4 cellular contexts compared by ENCODE assay signal in genomic region chr16:15388060-15388459, GRCh38. TPM values are rescaled to one million over a fixed set of nuclear protein-coding genes. Genes with fewer than 3 reads are reported as not detected.
"Had no signal": no experiment of that assay in that cellular context is flagged by ENCODE, and none has a peak within 500 bp of the region (broad histone marks: within the 10 kb centered on the region; RNA-seq: fewer than 3 reads in every experiment).

No MANE protein-coding gene starts in this region.

RNA-seq across cellular contexts. Expression of gene MPV17L, which starts 7.5 kb away (rescaled TPM):
- total RNA-seq: RPMI7951, SJCRH30, SK-MEL-5 had no signal

RNA-seq across cellular contexts. Expression of gene BMERB1, which starts 46.3 kb away (rescaled TPM):
- total RNA-seq: OCI-LY7 had no signal
